1 cellular context compared by ENCODE assay signal in genomic region chr14:33590891-33591630, GRCh38.
TF ChIP-seq lines count a peak whose summit lies in the region.

No MANE protein-coding gene starts in this region.

TF ChIP-seq in SK-N-SH treated with all-trans-retinoic acid at 6 μM for 48 hours, 23 proteins besides CTCF, POLR2A, EP300 and RAD21 (continued from another document):
- no peak for TF ChIP-seq TSHZ2 (CRISPR knock-in tag; IDR thresholded peaks at IDR 0.05)
- no peak for TF ChIP-seq OSR1 (CRISPR knock-in tag; IDR thresholded peaks at IDR 0.05)
- no peak for TF ChIP-seq ZFP30 (CRISPR knock-in tag; IDR thresholded peaks at IDR 0.05)
- no peak for TF ChIP-seq ZC3H10 (CRISPR knock-in tag; IDR thresholded peaks at IDR 0.05)
- TF ChIP-seq TOX (CRISPR knock-in tag; IDR thresholded peaks at IDR 0.05; ENCODE audit: borderline replicate concordance), result no peak
